Comparison of ENCODE assay signal across 12 cellular contexts in genomic region chr11:12239396-12240298, GRCh38.
DNase-seq lines count a peak whose midpoint lies in the region; ATAC-seq, FAIRE-seq and TF ChIP-seq lines count a peak whose summit lies in the region.
"Had no signal": no experiment of that assay in that cellular context is flagged by ENCODE, and none has a peak within 500 bp of the region (broad histone marks: within the 10 kb centered on the region; RNA-seq: fewer than 3 reads in every experiment).

No MANE protein-coding gene starts in this region.

- H3K9ac ChIP-seq in DND-41 (ENCODE audit: low read depth, low read length): no peak overlapping the region; the same call in 1 of the 2 replicates

- peak overlapping the region; percentile 44 for H3K27ac Mint-ChIP-seq in dendritic cell treated with granulocyte-macrophage colony-stimulating factor and Interleukin-4, amounts not matched to agents 40 ng/mL and 50 ng/mL, for 4 days

- H4K20me1 ChIP-seq in DND-41 (ENCODE audit: insufficient read depth, low read length): no peaks in the 10 kb centered on the region

- H3K9me3 Mint-ChIP-seq in dendritic cell treated with granulocyte-macrophage colony-stimulating factor and Interleukin-4, amounts not matched to agents 40 ng/mL and 50 ng/mL, for 4 days: no peaks in the 10 kb centered on the region

- no peak overlapping the region for H3K4me3 ChIP-seq in DND-41 (ENCODE audit: low read depth in 1 of 2, low read length in 2 of 2)
- H3K4me3 ChIP-seq in pancreas: no peak overlapping the region

- H3K36me3 ChIP-seq in DND-41 (ENCODE audit: insufficient read depth, low read length) (no peaks in the 10 kb centered on the region), pancreas (no peaks in the 10 kb centered on the region)

- H3K4me2 ChIP-seq in DND-41 (ENCODE audit: insufficient read depth, low read length): no peak overlapping the region

- H3K4me3 Mint-ChIP-seq in dendritic cell treated with granulocyte-macrophage colony-stimulating factor and Interleukin-4, amounts not matched to agents 40 ng/mL and 50 ng/mL, for 4 days: no peak overlapping the region

- no peaks in the 10 kb centered on the region for H3K79me2 ChIP-seq in DND-41 (ENCODE audit: insufficient read depth, low read length)

- intact Hi-C loops in dendritic cell treated with granulocyte-macrophage colony-stimulating factor and Interleukin-4, amounts not matched to agents 40 ng/mL and 50 ng/mL, for 4 days (cut with micrococcal nuclease): loop anchor here (10.0 kb wide), 1 partner anchor 125 kb away; the partner anchor contains the start of gene MICAL2
- intact Hi-C loops in pancreas (cut with DNase I): loop anchor here in 2 of 3 donors (5.0 to 10.0 kb wide), 2 partner anchors 115 to 122 kb away; no protein-coding TSS in a partner anchor

- H3K27me3 Mint-ChIP-seq in dendritic cell treated with granulocyte-macrophage colony-stimulating factor and Interleukin-4, amounts not matched to agents 40 ng/mL and 50 ng/mL, for 4 days: no peaks in the 10 kb centered on the region

- ATAC-seq in DND-41 (ENCODE audit: insufficient read depth, low read depth): peak; percentile 34
- ATAC-seq in pancreas: peak; percentile 35 to 58 (median 49)
- ATAC-seq in HG03135 (IDR thresholded peaks at IDR 0.05; ENCODE audit: unreplicated experiment): no peak
- no peak for ATAC-seq in GM19035 (IDR thresholded peaks at IDR 0.05; ENCODE audit: unreplicated experiment)

- TF ChIP-seq CTCF in DND-41 (IDR thresholded peaks at IDR 0.05; ENCODE audit: borderline replicate concordance, extremely low read depth, low read length, poor library complexity, severe bottlenecking) (no peak), pancreas (IDR thresholded peaks at IDR 0.05) (no peak)

- FAIRE-seq in pancreas (lab: Jason Lieb, UNC): no peak
- FAIRE-seq: endometrium, GM12891 had no signal

- H3K36me3 Mint-ChIP-seq in dendritic cell treated with granulocyte-macrophage colony-stimulating factor and Interleukin-4, amounts not matched to agents 40 ng/mL and 50 ng/mL, for 4 days (ENCODE audit: low read depth): peaks cover 90% of the 10 kb centered on the region

- H3K27ac ChIP-seq in DND-41 (ENCODE audit: low read length) (peak overlapping the region; percentile 84), pancreas (peak overlapping the region; percentile 29 to 84 (median 70))

- H3K4me1 ChIP-seq in DND-41 (ENCODE audit: insufficient read depth, low read length): peaks cover 70% of the 10 kb centered on the region
- peaks cover 13 to 36% (median 16%) of the 10 kb centered on the region in 3 donors for H3K4me1 ChIP-seq in pancreas

- WGBS in pancreas, 2 donors: 52% methylated on average over 11 of the region's 11 CpGs

- H3K27me3 ChIP-seq in DND-41 (ENCODE audit: insufficient read depth, low read length, poor library complexity) (no peaks in the 10 kb centered on the region), pancreas (no peaks in the 10 kb centered on the region)

- H3K4me1 Mint-ChIP-seq in dendritic cell treated with granulocyte-macrophage colony-stimulating factor and Interleukin-4, amounts not matched to agents 40 ng/mL and 50 ng/mL, for 4 days (ENCODE audit: low read depth): peaks cover 45% of the 10 kb centered on the region

- peak overlapping the region; percentile 15; the same call in 1 of the 2 replicates for H2AFZ ChIP-seq in DND-41 (ENCODE audit: low read depth, low read length)

- DNase-seq in DND-41 (peak; percentile 69), NCI-H226 (peak; percentile 19), pancreas (peak in 4 of 6 donors; percentile 49 to 78 (median 64)), DMS 273 (lab: John Stamatoyannopoulos, UW; ENCODE audit: unreplicated experiment) (no peak)
- no peak for DNase-seq in activated CD4-positive, CD25-positive, alpha-beta regulatory T cell treated with anti-CD3 and anti-CD28 coated beads, Interleukin-2, amount 50 U/mL, for 72 hours
- DNase-seq: Caco-2, NCI-H1417 had no signal

- no peaks in the 10 kb centered on the region for H3K9me3 ChIP-seq in DND-41 (ENCODE audit: insufficient read depth, low read length, severe bottlenecking)
- H3K9me3 ChIP-seq in pancreas: no peaks in the 10 kb centered on the region
- H3K9me3 ChIP-seq: Caco-2 had no signal

Comparison
In these comparisons a context has a peak if more than half of its experiments do, and no peak if none do; other contexts are left out.
1. ATAC-seq: peak in DND-41 (single experiment) and pancreas (4 of 4); none in HG03135 (single experiment) and GM19035 (single experiment).
2. DNase-seq: peak in DND-41 (single experiment), NCI-H226 (single experiment) and pancreas (4 of 6); none in activated CD4-positive, CD25-positive, alpha-beta regulatory T cell treated with anti-CD3 and anti-CD28 coated beads, Interleukin-2, amount 50 U/mL, for 72 hours (single experiment) and DMS 273 (single experiment).